10 cellular contexts compared by ENCODE assay signal in the genomic region with DNA sequence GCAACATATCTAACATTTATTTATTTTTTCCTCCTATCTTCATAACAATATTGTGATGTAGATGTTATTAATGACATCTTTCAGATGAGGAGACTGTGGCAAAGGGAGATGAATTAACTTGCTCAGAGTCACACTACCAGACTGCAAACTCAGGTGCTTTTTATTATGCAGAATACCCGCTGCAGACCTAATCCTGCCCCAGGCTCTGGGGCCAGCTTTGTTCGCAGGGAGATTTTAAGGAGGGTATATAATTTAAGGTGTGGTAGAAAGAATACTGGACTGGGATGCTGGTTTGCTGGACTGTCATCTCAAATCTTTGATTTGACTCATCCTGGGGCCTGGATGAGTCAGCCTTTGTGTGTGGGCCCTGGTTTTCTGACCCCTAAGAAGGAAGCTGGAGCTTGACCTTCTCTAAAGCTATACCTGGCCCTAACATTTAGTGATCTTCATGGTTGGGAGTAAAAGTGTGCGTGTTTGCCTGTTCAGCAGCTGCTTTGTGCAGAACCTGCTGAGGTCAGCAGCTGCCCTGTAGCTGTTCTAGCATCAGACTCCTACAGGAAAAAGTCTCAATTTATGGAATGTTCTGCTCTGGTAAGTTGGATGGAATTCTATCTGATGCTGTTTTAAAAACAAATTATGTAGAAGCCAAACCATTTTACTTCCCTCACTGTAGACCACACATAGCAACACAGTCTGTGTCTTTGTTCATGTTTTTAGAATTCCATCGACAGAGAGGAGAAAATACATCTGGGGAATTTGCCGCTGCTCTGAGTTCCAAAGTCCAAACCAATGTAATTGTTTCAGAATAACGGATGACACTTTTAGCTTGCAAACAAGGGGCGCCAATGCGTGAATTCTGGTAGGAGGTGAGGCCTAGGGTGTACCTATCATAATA. TPM values are rescaled to one million over a fixed set of nuclear protein-coding genes. Genes with fewer than 3 reads are reported as not detected.
DNase-seq lines count a peak whose midpoint lies in the region; ATAC-seq and TF ChIP-seq lines count a peak whose summit lies in the region.
"Had no signal": no experiment of that assay in that cellular context is flagged by ENCODE, and none has a peak within 500 bp of the region (broad histone marks: within the 10 kb centered on the region; RNA-seq: fewer than 3 reads in every experiment).

No MANE protein-coding gene starts in this region.

- intact Hi-C loops in upper lobe of right lung (cut with DNase I) = no loop called here

- H3K79me2 ChIP-seq in hepatocyte = peaks cover 63% of the 10 kb centered on the region

- TF ChIP-seq CTCF in hepatocyte (IDR thresholded peaks at IDR 0.05; ENCODE audit: poor library complexity) = no peak
- TF ChIP-seq CTCF in upper lobe of right lung (IDR thresholded peaks at IDR 0.05) = no peak

- H3K36me3 Mint-ChIP-seq in T-helper 17 cell (ENCODE audit: low read depth) = peaks cover 2% of the 10 kb centered on the region

- no peak overlapping the region for H3K4me3 ChIP-seq in hepatocyte
- H3K4me3 ChIP-seq in upper lobe of right lung = no peak overlapping the region
- H3K4me3 ChIP-seq: lower lobe of right lung had no signal

- ATAC-seq in GM21526 (IDR thresholded peaks at IDR 0.05; ENCODE audit: low FRiP score, unreplicated experiment) (peak; percentile 44), HG03558 (IDR thresholded peaks at IDR 0.05; ENCODE audit: extremely low read depth, unreplicated experiment) (peak; percentile 51), upper lobe of right lung (no peak), T-helper 17 cell (no peak)
- ATAC-seq: lower lobe of right lung had no signal

- peak overlapping the region; percentile 27 for H3K4me2 ChIP-seq in hepatocyte

- DNase-seq in ELR (ENCODE audit: low read depth) (peak; percentile 71), hepatocyte (ENCODE audit: low spot score) (peak; percentile 30), DMS79 treated with DMSO at 0.1 percent for 48 hours (lab: John Stamatoyannopoulos, UW) (no peak), upper lobe of right lung (no peak), T-helper 17 cell (no peak)
- DNase-seq in effector CD4-positive, alpha-beta T cell = no peak
- DNase-seq: activated gamma-delta T cell treated with Interleukin-2 at 50 U/mL for 16 hours, lower lobe of right lung had no signal

- H3K9me3 ChIP-seq in hepatocyte (ENCODE audit: low read depth) (no peaks in the 10 kb centered on the region), upper lobe of right lung (no peaks in the 10 kb centered on the region), T-helper 17 cell (ENCODE audit: control insufficient read depth, low read length, poor library complexity, severe bottlenecking) (no peaks in the 10 kb centered on the region)
- H3K9me3 ChIP-seq: lower lobe of right lung had no signal

- H3K27me3 Mint-ChIP-seq in T-helper 17 cell = no peaks in the 10 kb centered on the region

- peaks cover 23% of the 10 kb centered on the region for H3K4me1 Mint-ChIP-seq in T-helper 17 cell

- no peaks in the 10 kb centered on the region for H4K20me1 ChIP-seq in hepatocyte (ENCODE audit: insufficient read depth, poor library complexity, severe bottlenecking)

- H3K36me3 ChIP-seq in hepatocyte (replicated peaks; ENCODE audit: insufficient read depth, low read depth) (no peaks in the 10 kb centered on the region), upper lobe of right lung (no peaks in the 10 kb centered on the region)
- H3K36me3 ChIP-seq: lower lobe of right lung had no signal

- peaks cover 30% of the 10 kb centered on the region for H3K4me1 ChIP-seq in hepatocyte (ENCODE audit: insufficient read depth)
- H3K4me1 ChIP-seq in upper lobe of right lung = no peaks in the 10 kb centered on the region

- no peak overlapping the region for H2AFZ ChIP-seq in hepatocyte

- H3K27me3 ChIP-seq in hepatocyte = no peaks in the 10 kb centered on the region
- no peaks in the 10 kb centered on the region for H3K27me3 ChIP-seq in upper lobe of right lung

- WGBS in hepatocyte (ENCODE audit: low lambda C conversion rate, missing lambda C conversion rate) = 71% methylated on average over 8 of the region's 8 CpGs

- H3K27ac ChIP-seq in hepatocyte (peak overlapping the region; percentile 34), upper lobe of right lung (no peak overlapping the region)
- H3K27ac ChIP-seq: lower lobe of right lung had no signal

- no peaks in the 10 kb centered on the region for H3K9me2 ChIP-seq in hepatocyte (replicated peaks; ENCODE audit: insufficient read depth)

- H3K4me3 Mint-ChIP-seq in T-helper 17 cell = no peak overlapping the region

- no peak overlapping the region for H3K27ac Mint-ChIP-seq in T-helper 17 cell

RNA-seq across cellular contexts. Expression of gene SLC36A1, which starts 4.5 kb away (rescaled TPM):
- total RNA-seq in hepatocyte (18.2 and 19.5 TPM in 2 replicates), upper lobe of right lung (9.6 TPM), T-helper 17 cell (1 to 10 TPM; 5.9 to 6.0 TPM)
- 10.9 and 13.5 TPM in 2 replicates for polyA plus RNA-seq in hepatocyte

Comparison
In these comparisons a context has a peak if more than half of its experiments do, and no peak if none do; other contexts are left out.
1. DNase-seq: peak in ELR (single experiment) and hepatocyte (single experiment); none in effector CD4-positive, alpha-beta T cell (single experiment), DMS79 treated with DMSO at 0.1 percent for 48 hours (single experiment), upper lobe of right lung (single experiment) and T-helper 17 cell (0 of 3).
2. ATAC-seq: peak in GM21526 (single experiment) and HG03558 (single experiment); none in upper lobe of right lung (single experiment) and T-helper 17 cell (single experiment).